2 cellular contexts compared by ENCODE assay signal in genomic region chr5:104755806-104756205, GRCh38.
TF ChIP-seq lines count a peak whose summit lies in the region.

No MANE protein-coding gene starts in this region.

TF ChIP-seq in A549, 52 proteins besides CTCF, POLR2A, EP300 and RAD21 (continued from another document):
- TF ChIP-seq PBX3 (IDR thresholded peaks at IDR 0.05) = no peak

TF ChIP-seq in HEK293, 187 proteins besides CTCF, POLR2A, EP300 and RAD21 (continued from another document):
- TF ChIP-seq ZBTB11 (tag by site-specific recombination; conservative IDR thresholded peaks at IDR 0.05; ENCODE audit: low read depth) (peak; percentile 65), ZNF654 (tag by site-specific recombination; IDR thresholded peaks at IDR 0.05; ENCODE audit: low read depth) (peak; percentile 29), ZNF580 (tag by site-specific recombination; IDR thresholded peaks at IDR 0.05) (0 out of 2 replicates have a peak, but pooled peaks have one; percentile 34), ZNF660 (tag by site-specific recombination; IDR thresholded peaks at IDR 0.05) (no peak), ZNF610 (tag by site-specific recombination; IDR thresholded peaks at IDR 0.05; ENCODE audit: borderline replicate concordance) (no peak), IKZF3 (tag by site-specific recombination; IDR thresholded peaks at IDR 0.05) (no peak), REST (tag by site-specific recombination; IDR thresholded peaks at IDR 0.05) (peak; percentile 67), ZNF140 (tag by site-specific recombination; IDR thresholded peaks at IDR 0.05) (peak; percentile 68; the same call in 1 of the 2 replicates), ZFP3 (tag by site-specific recombination; IDR thresholded peaks at IDR 0.05; ENCODE audit: low read depth) (no peak), ZNF426 (tag by site-specific recombination; IDR thresholded peaks at IDR 0.05) (peak; percentile 82), ZNF623 (tag by site-specific recombination; IDR thresholded peaks at IDR 0.05) (peak; percentile 53), SALL2 (tag by site-specific recombination; IDR thresholded peaks at IDR 0.05; ENCODE audit: borderline replicate concordance) (no peak), ZNF311 (tag by site-specific recombination; IDR thresholded peaks at IDR 0.05; ENCODE audit: borderline replicate concordance) (no peak), GLIS2 (tag by site-specific recombination; IDR thresholded peaks at IDR 0.05) (no peak), ZNF394 (tag by site-specific recombination; IDR thresholded peaks at IDR 0.05; ENCODE audit: borderline replicate concordance) (peak; percentile 85; the same call in 1 of the 2 replicates), ZSCAN23 (tag by site-specific recombination; IDR thresholded peaks at IDR 0.05) (no peak), ZNF202 (tag by site-specific recombination; IDR thresholded peaks at IDR 0.05; ENCODE audit: borderline replicate concordance) (peak; percentile 72; the same call in 1 of the 2 replicates), ZNF155 (tag by site-specific recombination; IDR thresholded peaks at IDR 0.05) (no peak), ZNF518A (tag by site-specific recombination; conservative IDR thresholded peaks at IDR 0.05; ENCODE audit: low read depth) (peak; percentile 66; the same call in 1 of the 2 replicates), ZNF433 (tag by site-specific recombination; IDR thresholded peaks at IDR 0.05; ENCODE audit: low read depth) (0 out of 2 replicates have a peak, but pooled peaks have one; percentile 36), ZNF280C (tag by site-specific recombination; IDR thresholded peaks at IDR 0.05) (no peak)
